2 cellular contexts compared by ENCODE assay signal in the genomic region with DNA sequence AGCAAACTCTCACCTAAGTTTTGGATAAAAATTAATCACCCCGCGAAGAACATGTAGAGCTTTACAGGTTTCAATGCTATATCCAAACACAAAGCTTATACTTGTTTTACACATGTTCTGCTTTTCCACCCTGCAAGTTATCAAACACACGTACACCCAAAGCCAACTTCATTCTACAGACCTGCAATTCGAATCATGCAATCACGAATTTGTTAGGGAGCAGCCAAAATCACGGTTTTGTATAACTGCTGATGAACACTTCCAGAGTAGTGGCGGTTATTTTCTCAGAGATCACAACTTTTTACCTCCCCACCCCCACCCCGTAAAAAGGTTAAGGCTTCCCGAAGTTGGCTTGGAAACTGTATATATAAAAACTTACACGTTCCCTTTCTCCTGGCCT.
TF ChIP-seq lines count a peak whose summit lies in the region.

No MANE protein-coding gene starts in this region.

TF ChIP-seq in A549, 52 proteins besides CTCF, POLR2A, EP300 and RAD21:
- TF ChIP-seq EHMT2 (IDR thresholded peaks at IDR 0.05; ENCODE audit: low read depth) (no peak), HOXB5 (CRISPR knock-in tag; IDR thresholded peaks at IDR 0.05) (no peak), CEBPB (IDR thresholded peaks at IDR 0.05) (no peak), MAZ (IDR thresholded peaks at IDR 0.05; ENCODE audit: borderline replicate concordance, low read depth, low read length) (no peak), HEYL (CRISPR knock-in tag; IDR thresholded peaks at IDR 0.05) (no peak), FOSL2 (IDR thresholded peaks at IDR 0.05) (no peak), FOSL2 (CRISPR knock-in tag; IDR thresholded peaks at IDR 0.05) (no peak), JUN (IDR thresholded peaks at IDR 0.05) (no peak)
- TF ChIP-seq, protein P1, sequence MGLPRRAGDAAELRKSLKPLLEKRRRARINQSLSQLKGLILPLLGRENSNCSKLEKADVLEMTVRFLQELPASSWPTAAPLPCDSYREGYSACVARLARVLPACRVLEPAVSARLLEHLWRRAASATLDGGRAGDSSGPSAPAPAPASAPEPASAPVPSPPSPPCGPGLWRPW (IDR thresholded peaks at IDR 0.05), result no peak
TF ChIP-seq in A549: peak in this region for 0.

TF ChIP-seq in IMR-90, 13 proteins besides CTCF, POLR2A, EP300 and RAD21:
- TF ChIP-seq FOS (IDR thresholded peaks at IDR 0.05; ENCODE audit: low read depth, low read length), result no peak
- no peak for TF ChIP-seq BHLHE40 (IDR thresholded peaks at IDR 0.05; ENCODE audit: low read depth, low read length)
- TF ChIP-seq MAFK (IDR thresholded peaks at IDR 0.05; ENCODE audit: low read depth, low read length), result no peak
- TF ChIP-seq SMC3 (IDR thresholded peaks at IDR 0.05; ENCODE audit: low read depth, low read length), result no peak
- TF ChIP-seq, protein P2, sequence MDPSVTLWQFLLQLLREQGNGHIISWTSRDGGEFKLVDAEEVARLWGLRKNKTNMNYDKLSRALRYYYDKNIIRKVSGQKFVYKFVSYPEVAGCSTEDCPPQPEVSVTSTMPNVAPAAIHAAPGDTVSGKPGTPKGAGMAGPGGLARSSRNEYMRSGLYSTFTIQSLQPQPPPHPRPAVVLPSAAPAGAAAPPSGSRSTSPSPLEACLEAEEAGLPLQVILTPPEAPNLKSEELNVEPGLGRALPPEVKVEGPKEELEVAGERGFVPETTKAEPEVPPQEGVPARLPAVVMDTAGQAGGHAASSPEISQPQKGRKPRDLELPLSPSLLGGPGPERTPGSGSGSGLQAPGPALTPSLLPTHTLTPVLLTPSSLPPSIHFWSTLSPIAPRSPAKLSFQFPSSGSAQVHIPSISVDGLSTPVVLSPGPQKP (IDR thresholded peaks at IDR 0.05; ENCODE audit: borderline replicate concordance, low read depth, low read length), result no peak
- TF ChIP-seq MXI1 (IDR thresholded peaks at IDR 0.05; ENCODE audit: borderline replicate concordance, low read depth, low read length), result no peak
- TF ChIP-seq RCOR1 (IDR thresholded peaks at IDR 0.05; ENCODE audit: insufficient replicate concordance, low read length), result no peak
- no peak for TF ChIP-seq CEBPB (IDR thresholded peaks at IDR 0.05; ENCODE audit: low read depth, low read length)
